ENCODE assay signal across 1 cellular context in genomic region chr15:89192136-89192535, GRCh38.
TF ChIP-seq lines count a peak whose summit lies in the region.

No MANE protein-coding gene starts in this region.

TF ChIP-seq in endothelial cell of umbilical vein, 7 proteins besides CTCF, POLR2A, EP300 and RAD21:
- TF ChIP-seq GATA2 (IDR thresholded peaks at IDR 0.05; ENCODE audit: insufficient read depth, insufficient read length, low read depth, low read length) (no peak), POLR2AphosphoS5 (IDR thresholded peaks at IDR 0.05; ENCODE audit: insufficient read depth, low read depth, low read length) (no peak), EZH2 (IDR thresholded peaks at IDR 0.05; ENCODE audit: borderline replicate concordance, low read depth, low read length, severe bottlenecking) (no peak), JUN (IDR thresholded peaks at IDR 0.05; ENCODE audit: borderline replicate concordance, insufficient read depth, insufficient read length, low read depth) (no peak), MYC (IDR thresholded peaks at IDR 0.05; ENCODE audit: low read depth, low read length) (no peak), MAX (IDR thresholded peaks at IDR 0.05; ENCODE audit: insufficient read depth, insufficient read length) (no peak), FOS (IDR thresholded peaks at IDR 0.05; ENCODE audit: borderline replicate concordance, insufficient read depth, low read length) (no peak)
